ENCODE assay signal across 15 cellular contexts in the genomic region with DNA sequence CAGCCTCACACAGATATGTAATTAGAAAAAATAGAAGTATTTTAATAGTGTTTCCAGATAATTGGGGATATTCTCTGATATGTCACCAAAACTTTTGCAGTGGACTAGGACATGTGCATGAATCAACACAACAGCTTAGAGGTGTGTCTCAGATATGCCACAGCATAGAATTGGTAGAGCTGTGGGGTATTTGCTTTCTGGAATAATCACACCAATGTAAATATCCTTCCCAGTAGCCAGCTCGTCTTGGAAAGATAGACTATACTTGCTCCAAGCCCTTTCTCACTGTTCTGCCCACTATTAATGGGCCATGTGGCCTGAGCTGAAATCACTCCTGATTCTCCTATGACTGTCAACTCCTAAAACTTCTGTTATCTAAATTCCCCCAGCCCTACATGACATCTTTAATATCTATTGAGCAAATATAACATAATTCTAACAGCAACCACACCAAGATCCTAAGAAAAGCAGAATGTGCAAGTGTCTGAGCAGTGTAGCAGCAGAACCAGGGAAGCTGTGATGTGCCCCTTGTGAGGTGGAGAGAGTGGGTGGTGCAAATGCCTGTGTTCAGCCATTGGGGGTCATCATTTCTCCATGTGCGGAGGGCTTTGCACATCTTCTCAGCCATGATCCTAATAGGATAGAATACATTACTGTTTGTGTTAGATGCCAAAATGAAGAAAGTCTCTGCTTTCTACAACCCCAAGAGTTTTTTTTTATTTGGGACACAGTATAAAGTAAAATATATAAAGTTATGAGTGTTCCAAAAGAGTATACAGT.
DNase-seq lines count a peak whose midpoint lies in the region; ATAC-seq, FAIRE-seq and TF ChIP-seq lines count a peak whose summit lies in the region.
"Had no signal": no experiment of that assay in that cellular context is flagged by ENCODE, and none has a peak within 500 bp of the region (broad histone marks: within the 10 kb centered on the region; RNA-seq: fewer than 3 reads in every experiment).

No MANE protein-coding gene starts in this region.

- peak; percentile 36 for ATAC-seq in stimulated activated naive CD8-positive, alpha-beta T cell treated with anti-CD3 and anti-CD28 coated beads, Interleukin-15, Interleukin-2, amounts not matched to agents 100 U/mL and 50 U/mL, for 24 hours
- ATAC-seq in stimulated activated naive CD8-positive, alpha-beta T cell treated with anti-CD3 and anti-CD28 coated beads, Interleukin-15, amount 100 ng/mL, for 72 hours: no peak
- ATAC-seq in PC-3 (peak; percentile 77), GM18873 (IDR thresholded peaks at IDR 0.05; ENCODE audit: low FRiP score, unreplicated experiment) (no peak)
- ATAC-seq: K562, Right ventricle myocardium inferior had no signal

- no peaks in the 10 kb centered on the region for H4K20me1 ChIP-seq in PC-3 (ENCODE audit: low read length)
- H4K20me1 ChIP-seq in endothelial cell of umbilical vein (replicated peaks; ENCODE audit: control insufficient read depth, extremely low read depth, insufficient read depth, low read length): peaks cover under 1% of the 10 kb centered on the region

- no peak overlapping the region for H2AFZ ChIP-seq in PC-3 (ENCODE audit: low read length)
- no peak overlapping the region for H2AFZ ChIP-seq in endothelial cell of umbilical vein (ENCODE audit: low read depth, low read length)
- H2AFZ ChIP-seq in mesenchymal stem cell (ENCODE audit: low read depth, low read length): no peak overlapping the region

- H3K27ac ChIP-seq in PC-3 (ENCODE audit: low read length): no peak overlapping the region
- H3K27ac ChIP-seq in endothelial cell of umbilical vein (ENCODE audit: insufficient read depth, low read depth, low read length): no peak overlapping the region
- H3K27ac ChIP-seq in mesenchymal stem cell (ENCODE audit: low read length, poor library complexity, severe bottlenecking): no peak overlapping the region
- H3K27ac ChIP-seq in spleen: no peak overlapping the region
- H3K27ac ChIP-seq: coronary artery had no signal

- peaks cover 32% of the 10 kb centered on the region for H3K36me3 Mint-ChIP-seq in nephron progenitor cell (ENCODE audit: low read depth)

- no peaks in the 10 kb centered on the region for H3K27me3 Mint-ChIP-seq in stimulated activated naive CD8-positive, alpha-beta T cell treated with anti-CD3 and anti-CD28 coated beads, Interleukin-15, amount 100 ng/mL, for 72 hours
- no peaks in the 10 kb centered on the region for H3K27me3 Mint-ChIP-seq in nephron progenitor cell (ENCODE audit: low read depth, poor library complexity)
- H3K27me3 Mint-ChIP-seq: stimulated activated naive CD8-positive, alpha-beta T cell treated with anti-CD3 and anti-CD28 coated beads, Interleukin-15, Interleukin-2, amounts not matched to agents 100 ng/mL and 50 ng/mL, for 24 hours had no signal

- H3K79me2 ChIP-seq in PC-3 (ENCODE audit: low read length): no peaks in the 10 kb centered on the region
- H3K79me2 ChIP-seq in endothelial cell of umbilical vein (ENCODE audit: control insufficient read depth, insufficient read depth, low read length): peaks cover 8% of the 10 kb centered on the region

- dilution Hi-C loops in endothelial cell of umbilical vein (cut with MboI; ENCODE audit: extremely low pct_ligation_motif_present, low sequenced_read_pairs): no loop called here

- no peaks in the 10 kb centered on the region for H3K9me1 ChIP-seq in endothelial cell of umbilical vein (replicated peaks; ENCODE audit: control insufficient read depth, extremely low read depth, insufficient read depth, low read length)

- H3K9ac ChIP-seq in PC-3 (ENCODE audit: low read length) (no peak overlapping the region), endothelial cell of umbilical vein (replicated peaks; ENCODE audit: extremely low read depth, insufficient read depth, low read length) (no peak overlapping the region), mesenchymal stem cell (ENCODE audit: low read length) (no peak overlapping the region)

- H3K18ac ChIP-seq in mesenchymal stem cell (ENCODE audit: low read depth in 1 of 2, low read length in 2 of 2): no peak overlapping the region

- TF ChIP-seq CTCF in PC-3 (conservative IDR thresholded peaks at IDR 0.05; ENCODE audit: low read depth, low read length) (no peak), endothelial cell of umbilical vein (IDR thresholded peaks at IDR 0.05; ENCODE audit: extremely low read depth in 1 of 2, insufficient read depth in 1 of 2, low read depth in 1 of 2, low read length in 2 of 2) (peak in 1 of 2 donors; percentile 34), spleen (IDR thresholded peaks at IDR 0.05 in 8 of 11, conservative IDR thresholded peaks at IDR 0.05 in 3 of 11) (peak in 1 of 11 experiments; percentile 16), nephron progenitor cell (IDR thresholded peaks at IDR 0.05) (no peak)

- CTCF ChIA-PET in PC-3 (lab: Charles Lee) (interaction anchor here (0.5 kb wide), 1 partner anchor 95 kb away, joined by 5 read pairs; no protein-coding TSS in a partner anchor), endothelial cell of umbilical vein (lab: Charles Lee) (interaction anchor here (0.7 to 7.5 kb wide), 9 partner anchors 8 to 337 kb away, joined by 3 to 154 read pairs (median 3); no protein-coding TSS in a partner anchor)

- no peak overlapping the region for H3K4ac ChIP-seq in mesenchymal stem cell (ENCODE audit: low read depth in 1 of 2, low read length in 2 of 2)

- H3K9me3 ChIP-seq in PC-3 (ENCODE audit: low read length): no peaks in the 10 kb centered on the region
- H3K9me3 ChIP-seq in endothelial cell of umbilical vein (replicated peaks; ENCODE audit: control insufficient read depth, insufficient read depth, low read length): no peaks in the 10 kb centered on the region
- no peaks in the 10 kb centered on the region for H3K9me3 ChIP-seq in mesenchymal stem cell (ENCODE audit: control insufficient read depth, low read length)
- H3K9me3 ChIP-seq in spleen: no peaks in the 10 kb centered on the region
- H3K9me3 ChIP-seq: HAP-1 had no signal

- H4K91ac ChIP-seq in mesenchymal stem cell (ENCODE audit: low read length): no peak overlapping the region

- no peaks in the 10 kb centered on the region for H3K9me3 Mint-ChIP-seq in stimulated activated naive CD8-positive, alpha-beta T cell treated with anti-CD3 and anti-CD28 coated beads, Interleukin-15, amount 100 ng/mL, for 72 hours
- H3K9me3 Mint-ChIP-seq in nephron progenitor cell: no peaks in the 10 kb centered on the region
- H3K9me3 Mint-ChIP-seq: stimulated activated naive CD8-positive, alpha-beta T cell treated with anti-CD3 and anti-CD28 coated beads, Interleukin-15, Interleukin-2, amounts not matched to agents 100 ng/mL and 50 ng/mL, for 24 hours had no signal

- H3K36me3 ChIP-seq in PC-3 (ENCODE audit: low read depth, low read length) (peaks cover 7% of the 10 kb centered on the region), endothelial cell of umbilical vein (ENCODE audit: control insufficient read depth in 2 of 2, extremely low read depth in 1 of 2, insufficient read depth in 2 of 2, low read length in 2 of 2) (peaks cover 0 to 4% of the 10 kb centered on the region in 2 experiments), mesenchymal stem cell (ENCODE audit: control insufficient read depth in 1 of 2, insufficient read depth in 2 of 2, low read depth in 1 of 2, low read length in 2 of 2) (peaks cover 0 to 8% of the 10 kb centered on the region in 2 experiments), spleen (peaks cover 0 to 19% (median 0%) of the 10 kb centered on the region in 6 donors)

- H2BK5ac ChIP-seq in mesenchymal stem cell (ENCODE audit: low read depth, low read length, poor library complexity, severe bottlenecking): no peak overlapping the region

- no peak overlapping the region for H3K23ac ChIP-seq in mesenchymal stem cell (ENCODE audit: low read length in 2 of 2)

- peak; percentile 54 for FAIRE-seq in endothelial cell of umbilical vein (lab: Jason Lieb, UNC)
- FAIRE-seq: K562 had no signal

- H3K4me2 ChIP-seq in PC-3 (ENCODE audit: low read length) (no peak overlapping the region), endothelial cell of umbilical vein (ENCODE audit: insufficient read depth, low read length) (no peak overlapping the region), mesenchymal stem cell (ENCODE audit: low read length, poor library complexity, severe bottlenecking) (no peak overlapping the region)

- H3K14ac ChIP-seq in mesenchymal stem cell (ENCODE audit: low read length in 2 of 2): no peak overlapping the region

- no peak overlapping the region for H2BK120ac ChIP-seq in mesenchymal stem cell (ENCODE audit: low read depth, low read length)

- H2BK15ac ChIP-seq in mesenchymal stem cell (ENCODE audit: low read depth, poor library complexity, severe bottlenecking): no peak overlapping the region

- no peak overlapping the region for H4K8ac ChIP-seq in mesenchymal stem cell (ENCODE audit: low read length)

- BruUV-seq in PC-3 (replicated peaks; lab: Mats Ljungman, UMichigan) (no TSS peak), endothelial cell of umbilical vein (replicated peaks; lab: Mats Ljungman, UMichigan) (no TSS peak)

- no peak overlapping the region for H2AK5ac ChIP-seq in mesenchymal stem cell (ENCODE audit: low read length, severe bottlenecking)

- no peak overlapping the region for H3K4me3 ChIP-seq in PC-3 (ENCODE audit: low read length)
- no peak overlapping the region for H3K4me3 ChIP-seq in endothelial cell of umbilical vein (replicated peaks in 1 of 3; ENCODE audit: insufficient read depth in 1 of 3, low read depth in 1 of 3, low read length in 3 of 3)
- H3K4me3 ChIP-seq in mesenchymal stem cell (ENCODE audit: insufficient read depth in 1 of 2, low read depth in 1 of 2, low read length in 2 of 2): no peak overlapping the region
- H3K4me3 ChIP-seq in spleen: no peak overlapping the region
- H3K4me3 ChIP-seq: coronary artery, HAP-1, K562 had no signal

- H3K4me1 ChIP-seq in PC-3 (ENCODE audit: insufficient read depth, low read length): no peaks in the 10 kb centered on the region
- H3K4me1 ChIP-seq in endothelial cell of umbilical vein (ENCODE audit: control insufficient read depth, extremely low read depth, insufficient read depth, low read length): no peaks in the 10 kb centered on the region
- no peaks in the 10 kb centered on the region for H3K4me1 ChIP-seq in mesenchymal stem cell (ENCODE audit: control insufficient read depth, insufficient read depth, low read depth, low read length)
- H3K4me1 ChIP-seq in spleen: no peaks in the 10 kb centered on the region

- H3K4me3 Mint-ChIP-seq in stimulated activated naive CD8-positive, alpha-beta T cell treated with anti-CD3 and anti-CD28 coated beads, Interleukin-15, amount 100 ng/mL, for 72 hours: no peak overlapping the region
- no peak overlapping the region for H3K4me3 Mint-ChIP-seq in nephron progenitor cell
- H3K4me3 Mint-ChIP-seq: stimulated activated naive CD8-positive, alpha-beta T cell treated with anti-CD3 and anti-CD28 coated beads, Interleukin-15, Interleukin-2, amounts not matched to agents 100 ng/mL and 50 ng/mL, for 24 hours had no signal

- H3K27me3 ChIP-seq in PC-3 (ENCODE audit: low read length) (no peaks in the 10 kb centered on the region), endothelial cell of umbilical vein (ENCODE audit: control insufficient read depth in 2 of 2, insufficient read depth in 2 of 2, low read length in 2 of 2) (no peaks in the 10 kb centered on the region), mesenchymal stem cell (ENCODE audit: control insufficient read depth in 1 of 2, insufficient read depth in 1 of 2, low read length in 2 of 2) (no peaks in the 10 kb centered on the region), spleen (replicated peaks in 1 of 7) (no peaks in the 10 kb centered on the region)

- intact Hi-C loops in PC-3 (cut with micrococcal nuclease) (no loop called here), endothelial cell of umbilical vein (cut with micrococcal nuclease) (loop anchor here (1.0 to 10.0 kb wide), 2 partner anchors 92 to 227 kb away; no protein-coding TSS in a partner anchor), spleen (cut with DNase I; ENCODE audit: low total_unique reads) (loop anchor here (10.0 kb wide), 1 partner anchor 87 kb away; no protein-coding TSS in a partner anchor)

- no peak overlapping the region for H2BK12ac ChIP-seq in mesenchymal stem cell (ENCODE audit: low read length in 2 of 2)

- H3K27ac Mint-ChIP-seq in stimulated activated naive CD8-positive, alpha-beta T cell treated with anti-CD3 and anti-CD28 coated beads, Interleukin-15, amount 100 ng/mL, for 72 hours: peak overlapping the region in 1 of 2 donors; percentile 14
- no peak overlapping the region for H3K27ac Mint-ChIP-seq in nephron progenitor cell
- H3K27ac Mint-ChIP-seq: stimulated activated naive CD8-positive, alpha-beta T cell treated with anti-CD3 and anti-CD28 coated beads, Interleukin-15, Interleukin-2, amounts not matched to agents 100 ng/mL and 50 ng/mL, for 24 hours had no signal

- WGBS in mesenchymal stem cell: 95% methylated on average over 1 of the region's 2 CpGs
- WGBS in spleen, 5 donors: 90 to 97% (median 94%) methylated on average over 2 of the region's 2 CpGs

- DNase-seq in stimulated activated naive CD8-positive, alpha-beta T cell treated with anti-CD3 and anti-CD28 coated beads, Interleukin-15, Interleukin-2, amounts not matched to agents 100 U/mL and 50 U/mL, for 24 hours: no peak
- no peak for DNase-seq in stimulated activated naive CD8-positive, alpha-beta T cell treated with anti-CD3 and anti-CD28 coated beads, Interleukin-15, amount 100 ng/mL, for 72 hours
- DNase-seq in PC-3: no peak
- peak; percentile 35 for DNase-seq in endothelial cell of umbilical vein (ENCODE audit: low read depth, low spot score)
- no peak for DNase-seq in mesenchymal stem cell
- DNase-seq in spleen: no peak
- DNase-seq in nephron progenitor cell: no peak
- DNase-seq: activated CD4-positive, alpha-beta T cell treated with anti-CD3 and anti-CD28 coated beads for 4 hours; occipital lobe had no signal

- H3K4me1 Mint-ChIP-seq in stimulated activated naive CD8-positive, alpha-beta T cell treated with anti-CD3 and anti-CD28 coated beads, Interleukin-15, amount 100 ng/mL, for 72 hours: no peaks in the 10 kb centered on the region
- no peaks in the 10 kb centered on the region for H3K4me1 Mint-ChIP-seq in nephron progenitor cell

- no peaks in the 10 kb centered on the region for H3F3A ChIP-seq in PC-3 (ENCODE audit: low read length, unreplicated experiment)

- H3K9me2 ChIP-seq in PC-3 (replicated peaks; ENCODE audit: low read length): no peaks in the 10 kb centered on the region

- POLR2A ChIA-PET in PC-3 (lab: Charles Lee; ENCODE audit: unreplicated experiment) (interaction anchor here (0.5 kb wide), 1 partner anchor 104 kb away, joined by 4 read pairs; no protein-coding TSS in a partner anchor), endothelial cell of umbilical vein (lab: Charles Lee) (interaction anchor here (1.1 kb wide), 1 partner anchor 91 kb away, joined by 4 read pairs; no protein-coding TSS in a partner anchor)

- H3K79me1 ChIP-seq in mesenchymal stem cell (replicated peaks; ENCODE audit: low read length, poor library complexity, severe bottlenecking): peaks cover 23% of the 10 kb centered on the region

- TF ChIP-seq POLR2A in endothelial cell of umbilical vein (IDR thresholded peaks at IDR 0.05; ENCODE audit: low read depth, low read length) (no peak), spleen (IDR thresholded peaks at IDR 0.05) (no peak)

Comparison
In these comparisons a context has a peak if more than half of its experiments do, and no peak if none do; other contexts are left out.
1. ATAC-seq: peak in stimulated activated naive CD8-positive, alpha-beta T cell treated with anti-CD3 and anti-CD28 coated beads, Interleukin-15, Interleukin-2, amounts not matched to agents 100 U/mL and 50 U/mL, for 24 hours (single experiment) and PC-3 (single experiment); none in stimulated activated naive CD8-positive, alpha-beta T cell treated with anti-CD3 and anti-CD28 coated beads, Interleukin-15, amount 100 ng/mL, for 72 hours (single experiment) and GM18873 (single experiment).